Comparison of ENCODE assay signal across 24 cellular contexts in genomic region chr18:24319757-24320156, GRCh38.
A peak's percentile ranks its signal among the peaks of the same experiment; 100 is the strongest.
DNase-seq lines count a peak whose midpoint lies in the region; ATAC-seq and TF ChIP-seq lines count a peak whose summit lies in the region.
"Had no signal": no experiment of that assay in that cellular context is flagged by ENCODE, and none has a peak within 500 bp of the region (broad histone marks: within the 10 kb centered on the region; RNA-seq: fewer than 3 reads in every experiment).

No MANE protein-coding gene starts in this region.

- H3K27me3 Mint-ChIP-seq in endodermal cell (ENCODE audit: insufficient read depth) = no peaks in the 10 kb centered on the region
- H3K27me3 Mint-ChIP-seq: activated CD4-positive, alpha-beta memory T cell treated with anti-CD3 and anti-CD28 coated beads for 36 hours; stimulated activated naive B cell treated with anti-CD40 and anti-IgM and Interleukin-4, amounts not matched to agents 10 μg/mL and 1 μg/mL and 100 μg/mL, for 72 hours; T-cell had no signal

- H3K4me2 ChIP-seq in hepatocyte = no peak overlapping the region
- H3K4me2 ChIP-seq: GM23338 had no signal

- ATAC-seq in body of pancreas (no peak), HG03097 (IDR thresholded peaks at IDR 0.05; ENCODE audit: low FRiP score, unreplicated experiment) (no peak)
- ATAC-seq: activated T-cell treated with anti-CD3 and anti-CD28 coated beads, Interleukin-2, amount 50 U/mL, for 72 hours; GM23338; stimulated activated naive B cell treated with anti-CD40 and anti-IgM and Interleukin-4, amounts not matched to agents 10 μg/mL and 1 μg/mL and 100 μg/mL, for 72 hours; T-cell had no signal

- H3K4me1 Mint-ChIP-seq in endodermal cell = peaks cover 4% of the 10 kb centered on the region
- H3K4me1 Mint-ChIP-seq: CD4-positive, CD25-positive, alpha-beta regulatory T cell; GM23338; T-cell had no signal

- H3K9me3 ChIP-seq in Peyer's patch = no peaks in the 10 kb centered on the region
- no peaks in the 10 kb centered on the region for H3K9me3 ChIP-seq in body of pancreas
- no peaks in the 10 kb centered on the region for H3K9me3 ChIP-seq in transverse colon
- no peaks in the 10 kb centered on the region for H3K9me3 ChIP-seq in hepatocyte (ENCODE audit: low read depth)
- no peaks in the 10 kb centered on the region for H3K9me3 ChIP-seq in endodermal cell (ENCODE audit: control insufficient read depth, low read length)
- H3K9me3 ChIP-seq: upper lobe of left lung had no signal

- 10 to 26% methylated on average over 5 of the region's 5 CpGs for WGBS in body of pancreas, 2 donors
- 39 to 48% methylated on average over 4 to 5 of the region's 5 CpGs for WGBS in transverse colon (ENCODE audit: low coverage in 1 of 2), 2 donors
- WGBS in hepatocyte (ENCODE audit: low lambda C conversion rate, missing lambda C conversion rate) = 43% methylated on average over 5 of the region's 5 CpGs
- WGBS in endodermal cell (ENCODE audit: insufficient coverage in 1 of 2, insufficient read length in 1 of 2), 2 experiments = 100% methylated on average over 4 of the region's 5 CpGs; no CpG with 5 or more reads in 1 of the 2 experiments

- TF ChIP-seq EP300 in transverse colon (IDR thresholded peaks at IDR 0.05; ENCODE audit: low read depth) = no peak

- H3K36me3 ChIP-seq in Peyer's patch (no peaks in the 10 kb centered on the region), body of pancreas (replicated peaks in 1 of 2; ENCODE audit: insufficient read depth in 1 of 2, low read depth in 2 of 2) (no peaks in the 10 kb centered on the region), transverse colon (no peaks in the 10 kb centered on the region), hepatocyte (replicated peaks; ENCODE audit: insufficient read depth, low read depth) (no peaks in the 10 kb centered on the region), endodermal cell (ENCODE audit: control insufficient read depth, insufficient read depth, low read length) (no peaks in the 10 kb centered on the region)
- H3K36me3 ChIP-seq: upper lobe of left lung had no signal

- H3K79me2 ChIP-seq in hepatocyte = no peaks in the 10 kb centered on the region

- peak; percentile 10 for DNase-seq in NCI-H2171 treated with DMSO at 0.1 percent for 48 hours (lab: John Stamatoyannopoulos, UW)
- no peak for DNase-seq in NCI-H2171 (lab: John Stamatoyannopoulos, UW)
- peak in 2 of 3 donors; percentile 52 to 53 for DNase-seq in Peyer's patch
- peak in 3 of 4 donors; percentile 25 to 40 (median 25) for DNase-seq in body of pancreas
- DNase-seq in transverse colon = peak; percentile 29
- no peak for DNase-seq in hepatocyte (ENCODE audit: low spot score)
- no peak for DNase-seq in endodermal cell
- DNase-seq: activated CD4-positive, alpha-beta memory T cell treated with anti-CD3 and anti-CD28 coated beads for 36 hours; activated CD4-positive, CD25-positive, alpha-beta regulatory T cell treated with anti-CD3 and anti-CD28 coated beads, Interleukin-2, amount 50 U/mL, for 72 hours; activated naive CD4-positive, alpha-beta T cell; activated T-cell treated with anti-CD3 and anti-CD28 coated beads, Interleukin-2, amount 50 U/mL, for 72 hours; CD4-positive, CD25-positive, alpha-beta regulatory T cell; HFFc6; hippocampal formation; NCI-H1092 treated with DMSO at 0.1 percent for 48 hours; NCI-H187 treated with DMSO at 0.1 percent for 48 hours; NCI-H510A treated with DMSO at 0.1 percent for 48 hours; SIG-M5; stimulated activated naive B cell treated with anti-CD40 and anti-IgM and Interleukin-4, amounts not matched to agents 10 μg/mL and 1 μg/mL and 100 μg/mL, for 72 hours; T-cell; upper lobe of left lung had no signal

- H3K27ac Mint-ChIP-seq in endodermal cell = no peak overlapping the region
- H3K27ac Mint-ChIP-seq: activated CD4-positive, alpha-beta memory T cell treated with anti-CD3 and anti-CD28 coated beads for 36 hours; activated T-cell treated with anti-CD3 and anti-CD28 coated beads, Interleukin-2, amount 50 U/mL, for 72 hours; GM23338; HFFc6; nephron; stimulated activated naive B cell treated with anti-CD40 and anti-IgM and Interleukin-4, amounts not matched to agents 10 μg/mL and 1 μg/mL and 100 μg/mL, for 72 hours; T-cell had no signal

- H4K20me1 ChIP-seq in hepatocyte (ENCODE audit: insufficient read depth, poor library complexity, severe bottlenecking) = no peaks in the 10 kb centered on the region

- H3K4me3 Mint-ChIP-seq in endodermal cell = no peak overlapping the region
- H3K4me3 Mint-ChIP-seq: activated CD4-positive, alpha-beta memory T cell treated with anti-CD3 and anti-CD28 coated beads for 36 hours; activated T-cell treated with anti-CD3 and anti-CD28 coated beads, Interleukin-2, amount 50 U/mL, for 72 hours; CD4-positive, CD25-positive, alpha-beta regulatory T cell; GM23338; HFFc6; nephron; stimulated activated naive B cell treated with anti-CD40 and anti-IgM and Interleukin-4, amounts not matched to agents 10 μg/mL and 1 μg/mL and 100 μg/mL, for 72 hours; T-cell had no signal

- no peaks in the 10 kb centered on the region for H3K9me2 ChIP-seq in hepatocyte (replicated peaks; ENCODE audit: insufficient read depth)

- H3K4me3 ChIP-seq in Peyer's patch = no peak overlapping the region
- no peak overlapping the region for H3K4me3 ChIP-seq in body of pancreas
- H3K4me3 ChIP-seq in transverse colon = no peak overlapping the region
- no peak overlapping the region for H3K4me3 ChIP-seq in hepatocyte
- no peak overlapping the region for H3K4me3 ChIP-seq in endodermal cell (ENCODE audit: low read length)
- H3K4me3 ChIP-seq: GM23338, upper lobe of left lung had no signal

- no peak for TF ChIP-seq CTCF in Peyer's patch (IDR thresholded peaks at IDR 0.05)
- no peak for TF ChIP-seq CTCF in body of pancreas (IDR thresholded peaks at IDR 0.05)
- no peak for TF ChIP-seq CTCF in transverse colon (IDR thresholded peaks at IDR 0.05)
- TF ChIP-seq CTCF in hepatocyte (IDR thresholded peaks at IDR 0.05; ENCODE audit: poor library complexity) = no peak
- TF ChIP-seq CTCF in endodermal cell (conservative IDR thresholded peaks at IDR 0.05) = no peak

- no peak overlapping the region for H2AFZ ChIP-seq in hepatocyte
- H2AFZ ChIP-seq: GM23338 had no signal

- H3K27ac ChIP-seq in Peyer's patch = no peak overlapping the region
- no peak overlapping the region for H3K27ac ChIP-seq in body of pancreas
- H3K27ac ChIP-seq in transverse colon = no peak overlapping the region
- no peak overlapping the region for H3K27ac ChIP-seq in hepatocyte
- no peak overlapping the region for H3K27ac ChIP-seq in endodermal cell (ENCODE audit: low read depth, low read length)
- H3K27ac ChIP-seq: upper lobe of left lung had no signal

- no peak overlapping the region for H3K9ac ChIP-seq in endodermal cell (ENCODE audit: extremely low read depth, low read length, poor library complexity, severe bottlenecking)

- TF ChIP-seq POLR2A in Peyer's patch (IDR thresholded peaks at IDR 0.05) = no peak
- no peak for TF ChIP-seq POLR2A in body of pancreas (IDR thresholded peaks at IDR 0.05)
- TF ChIP-seq POLR2A in transverse colon (IDR thresholded peaks at IDR 0.05) = no peak

- intact Hi-C loops in body of pancreas (cut with DNase I) (no loop called here), transverse colon (cut with DNase I; ENCODE audit: low total_unique reads) (no loop called here)

- H3K4me1 ChIP-seq in Peyer's patch (peaks cover 0 to 3% (median 0%) of the 10 kb centered on the region in 4 donors), body of pancreas (peaks cover 5% of the 10 kb centered on the region), transverse colon (peaks cover 0 to 4% (median 0%) of the 10 kb centered on the region in 4 donors), hepatocyte (ENCODE audit: insufficient read depth) (no peaks in the 10 kb centered on the region), endodermal cell (ENCODE audit: control insufficient read depth, insufficient read depth, low read length) (no peaks in the 10 kb centered on the region)
- H3K4me1 ChIP-seq: upper lobe of left lung had no signal

- H3K9me3 Mint-ChIP-seq in endodermal cell = no peaks in the 10 kb centered on the region
- H3K9me3 Mint-ChIP-seq: activated CD4-positive, alpha-beta memory T cell treated with anti-CD3 and anti-CD28 coated beads for 36 hours; activated T-cell treated with anti-CD3 and anti-CD28 coated beads, Interleukin-2, amount 50 U/mL, for 72 hours; CD4-positive, CD25-positive, alpha-beta regulatory T cell; GM23338; HFFc6; nephron; stimulated activated naive B cell treated with anti-CD40 and anti-IgM and Interleukin-4, amounts not matched to agents 10 μg/mL and 1 μg/mL and 100 μg/mL, for 72 hours; T-cell had no signal

- in situ Hi-C loops in transverse colon (cut with MboI; ENCODE audit: low pct_ligation_motif_present in 1 of 4, low pct_unique_long_range_greater_than_20kb in 1 of 4, low sequenced_read_pairs in 3 of 4) = no loop called here

- H3K27me3 ChIP-seq in Peyer's patch (no peaks in the 10 kb centered on the region), body of pancreas (no peaks in the 10 kb centered on the region), transverse colon (no peaks in the 10 kb centered on the region), hepatocyte (no peaks in the 10 kb centered on the region), endodermal cell (ENCODE audit: control insufficient read depth, insufficient read depth, low read length, poor library complexity, severe bottlenecking) (no peaks in the 10 kb centered on the region)
- H3K27me3 ChIP-seq: upper lobe of left lung had no signal

- H3K36me3 Mint-ChIP-seq in endodermal cell (ENCODE audit: low read depth) = no peaks in the 10 kb centered on the region
- H3K36me3 Mint-ChIP-seq: activated CD4-positive, alpha-beta memory T cell treated with anti-CD3 and anti-CD28 coated beads for 36 hours; CD4-positive, CD25-positive, alpha-beta regulatory T cell; T-cell had no signal

Comparison
In these comparisons a context has a peak if more than half of its experiments do, and no peak if none do; other contexts are left out.
1. DNase-seq: peak in NCI-H2171 treated with DMSO at 0.1 percent for 48 hours (single experiment), Peyer's patch (2 of 3), body of pancreas (3 of 4) and transverse colon (single experiment); none in NCI-H2171 (single experiment), hepatocyte (single experiment) and endodermal cell (single experiment).